ENCODE assay signal across 14 cellular contexts in genomic region chr2:9057939-9058761, GRCh38. TPM values are rescaled to one million over a fixed set of nuclear protein-coding genes. Genes with fewer than 3 reads are reported as not detected.
DNase-seq lines count a peak whose midpoint lies in the region; ATAC-seq, FAIRE-seq and TF ChIP-seq lines count a peak whose summit lies in the region.
"Had no signal": no experiment of that assay in that cellular context is flagged by ENCODE, and none has a peak within 500 bp of the region (broad histone marks: within the 10 kb centered on the region; RNA-seq: fewer than 3 reads in every experiment).

No MANE protein-coding gene starts in this region.

- H3K27ac ChIP-seq in A549 (peak overlapping the region in 1 of 2 experiments; percentile 19; a peak in 1 of 6 replicates), HEK293 (ENCODE audit: extremely low read depth, low read depth, low read length) (no peak overlapping the region), astrocyte (ENCODE audit: low read depth, low read length) (peak overlapping the region; percentile 47)
- H3K27ac ChIP-seq: transverse colon had no signal

- no peaks in the 10 kb centered on the region for H3K9me3 ChIP-seq in A549
- no peaks in the 10 kb centered on the region for H3K9me3 ChIP-seq in HEK293 (ENCODE audit: control insufficient read depth, insufficient read depth, low read depth, low read length)
- H3K9me3 ChIP-seq in astrocyte (ENCODE audit: insufficient read depth, low read depth, low read length): no peaks in the 10 kb centered on the region
- H3K9me3 ChIP-seq: BE2C, transverse colon had no signal

- no peak overlapping the region for H2AFZ ChIP-seq in astrocyte (ENCODE audit: low read depth, low read length)

- peak overlapping the region; percentile 20 for H3K27ac Mint-ChIP-seq in astrocyte (ENCODE audit: unreplicated experiment)

- no peaks in the 10 kb centered on the region for H3K79me2 ChIP-seq in astrocyte (ENCODE audit: insufficient read depth, low read length)

- no peak for TF ChIP-seq RAD21 in A549 (conservative IDR thresholded peaks at IDR 0.05 in 1 of 2, IDR thresholded peaks at IDR 0.05 in 1 of 2)

- no peaks in the 10 kb centered on the region for H3K27me3 ChIP-seq in astrocyte (ENCODE audit: insufficient read depth, low read length)
- H3K27me3 ChIP-seq: BE2C, transverse colon had no signal

- H4K20me1 ChIP-seq in astrocyte (ENCODE audit: insufficient read depth, low read length): no peaks in the 10 kb centered on the region

- TF ChIP-seq CTCF in A549 (IDR thresholded peaks at IDR 0.05) (no peak), HEK293 (tag by site-specific recombination; IDR thresholded peaks at IDR 0.05) (no peak), astrocyte (IDR thresholded peaks at IDR 0.05; ENCODE audit: insufficient read depth, low read depth, low read length) (no peak), fibroblast of villous mesenchyme (IDR thresholded peaks at IDR 0.05; ENCODE audit: insufficient read depth, low read depth, low read length) (no peak)

- TF ChIP-seq POLR2A in A549 (IDR thresholded peaks at IDR 0.05; ENCODE audit: low read length): no peak

- POLR2A ChIA-PET in A549 (lab: Yijun Ruan, JAX) (no interaction called here), HEK293 (lab: Yijun Ruan, JAX) (no interaction called here)

- peaks cover 10% of the 10 kb centered on the region for H3K4me1 Mint-ChIP-seq in astrocyte (ENCODE audit: low read depth, unreplicated experiment)

- H3K4me2 ChIP-seq in A549 (0 out of 3 replicates have a peak overlapping the region, but pooled peaks have one; percentile 4), astrocyte (ENCODE audit: low read length) (peak overlapping the region; percentile 3)

- WGBS in A549 (ENCODE audit: missing lambda C conversion rate): 42% methylated on average over 9 of the region's 9 CpGs

- peaks cover 8% of the 10 kb centered on the region; the same call in 1 of the 3 replicates for H3K4me1 ChIP-seq in A549
- no peaks in the 10 kb centered on the region for H3K4me1 ChIP-seq in HEK293 (ENCODE audit: control insufficient read depth, insufficient read depth, low read length)
- H3K4me1 ChIP-seq in astrocyte (ENCODE audit: insufficient read depth, low read length): peaks cover 7% of the 10 kb centered on the region

- H3K4me3 Mint-ChIP-seq in astrocyte (ENCODE audit: unreplicated experiment): no peak overlapping the region

- TF ChIP-seq EP300 in A549 (IDR thresholded peaks at IDR 0.05): no peak

- no peak for FAIRE-seq in A549 (lab: Jason Lieb, UNC)
- FAIRE-seq in astrocyte (lab: Jason Lieb, UNC): no peak

- peaks cover 3% of the 10 kb centered on the region for H3K9me3 Mint-ChIP-seq in astrocyte (ENCODE audit: unreplicated experiment)

- H3K9ac ChIP-seq in astrocyte (ENCODE audit: low read length): no peak overlapping the region

- H3K36me3 ChIP-seq in HEK293 (ENCODE audit: control insufficient read depth in 2 of 2, insufficient read depth in 1 of 2, low read length in 2 of 2): no peaks in the 10 kb centered on the region
- no peaks in the 10 kb centered on the region for H3K36me3 ChIP-seq in astrocyte (ENCODE audit: insufficient read depth, low read length)
- H3K36me3 ChIP-seq: BE2C, transverse colon had no signal

- H3K4me3 ChIP-seq in A549 (no peak overlapping the region), HEK293 (ENCODE audit: low read depth, low read length) (no peak overlapping the region), astrocyte (ENCODE audit: insufficient read depth, low read depth, low read length) (no peak overlapping the region), fibroblast of villous mesenchyme (ENCODE audit: low read depth, low read length) (no peak overlapping the region)
- H3K4me3 ChIP-seq: transverse colon had no signal

- no peaks in the 10 kb centered on the region for H3K36me3 Mint-ChIP-seq in astrocyte (ENCODE audit: low read depth, unreplicated experiment)

- peak in 1 of 2 experiments; percentile 66 for DNase-seq in A549 (ENCODE audit: low read depth in 1 of 2, low spot score in 1 of 2)
- DNase-seq in astrocyte (ENCODE audit: low read depth): peak; percentile 88
- peak; percentile 88 for DNase-seq in fibroblast of villous mesenchyme (ENCODE audit: low read depth)
- no peak for DNase-seq in C1 segment of cervical spinal cord (lab: John Stamatoyannopoulos, UW)
- DNase-seq in RPMI8226: no peak
- DNase-seq in DMS79 (lab: John Stamatoyannopoulos, UW): no peak
- DNase-seq: activated naive CD4-positive, alpha-beta T cell treated with anti-CD3 and anti-CD28 coated beads, Interleukin-2, amount 50 U/mL, for 16 hours; BE2C; midbrain; NCI-H1694; retina; transverse colon had no signal

- no peaks in the 10 kb centered on the region for H3K27me3 Mint-ChIP-seq in astrocyte (ENCODE audit: low read depth, unreplicated experiment)

- CTCF ChIA-PET in A549 (lab: Yijun Ruan, JAX): interaction anchor here (1.9 kb wide), 1 partner anchor 8 kb away, joined by 4 read pairs; no protein-coding TSS in a partner anchor
- CTCF ChIA-PET in HEK293 (lab: Yijun Ruan, JAX): interaction anchor here (0.6 to 0.9 kb wide), 3 partner anchors 15 to 70 kb away, joined by 3 to 4 read pairs (median 3); no protein-coding TSS in a partner anchor

- no peak for ATAC-seq in A549
- ATAC-seq in HG03135 (IDR thresholded peaks at IDR 0.05; ENCODE audit: unreplicated experiment): no peak

TF ChIP-seq in A549, 52 proteins besides CTCF, POLR2A, EP300 and RAD21:
- TF ChIP-seq GATA3 (IDR thresholded peaks at IDR 0.05; ENCODE audit: borderline replicate concordance) (no peak), FOSL2 (IDR thresholded peaks at IDR 0.05) (no peak), FOSL2 (CRISPR knock-in tag; IDR thresholded peaks at IDR 0.05) (0 out of 2 replicates have a peak, but pooled peaks have one; percentile 8)

TF ChIP-seq in HEK293, 187 proteins besides CTCF, POLR2A, EP300 and RAD21 (continues in another document):
- TF ChIP-seq ZNF292 (tag by site-specific recombination; IDR thresholded peaks at IDR 0.05; ENCODE audit: borderline replicate concordance, low read depth) (no peak), ATF2 (tag by site-specific recombination; IDR thresholded peaks at IDR 0.05; ENCODE audit: low read depth) (no peak), ZNF155 (tag by site-specific recombination; IDR thresholded peaks at IDR 0.05) (no peak), SP7 (tag by site-specific recombination; IDR thresholded peaks at IDR 0.05) (peak; percentile 62), ZNF704 (tag by site-specific recombination; IDR thresholded peaks at IDR 0.05) (no peak), ZFHX2 (tag by site-specific recombination; conservative IDR thresholded peaks at IDR 0.05) (peak; percentile 61), ZNF843 (tag by site-specific recombination; IDR thresholded peaks at IDR 0.05) (0 out of 2 replicates have a peak, but pooled peaks have one; percentile 21), ZNF366 (tag by site-specific recombination; conservative IDR thresholded peaks at IDR 0.05) (peak; percentile 37; the same call in 1 of the 2 replicates), KLF1 (tag by site-specific recombination; IDR thresholded peaks at IDR 0.05) (peak; percentile 91)
- TF ChIP-seq, protein P1, sequence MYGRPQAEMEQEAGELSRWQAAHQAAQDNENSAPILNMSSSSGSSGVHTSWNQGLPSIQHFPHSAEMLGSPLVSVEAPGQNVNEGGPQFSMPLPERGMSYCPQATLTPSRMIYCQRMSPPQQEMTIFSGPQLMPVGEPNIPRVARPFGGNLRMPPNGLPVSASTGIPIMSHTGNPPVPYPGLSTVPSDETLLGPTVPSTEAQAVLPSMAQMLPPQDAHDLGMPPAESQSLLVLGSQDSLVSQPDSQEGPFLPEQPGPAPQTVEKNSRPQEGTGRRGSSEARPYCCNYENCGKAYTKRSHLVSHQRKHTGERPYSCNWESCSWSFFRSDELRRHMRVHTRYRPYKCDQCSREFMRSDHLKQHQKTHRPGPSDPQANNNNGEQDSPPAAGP (tag by site-specific recombination; IDR thresholded peaks at IDR 0.05): peak; percentile 71

RNA-seq across cellular contexts. Expression of gene MBOAT2, which starts 54.7 kb away (rescaled TPM):
- 32.3 and 33.3 TPM in 2 replicates for polyA plus RNA-seq in A549 (2011; rRNA removed)
- polyA plus RNA-seq in A549 (2012; cell fraction: cytosol; rRNA removed): 9.8 and 11.5 TPM in 2 replicates
- 9.3 and 19.7 TPM in 2 replicates for polyA plus RNA-seq in A549 (2012; cell fraction: nucleus; rRNA removed)
- 31.1 to 37.3 TPM (median 33.1 TPM) in 3 replicates for polyA plus RNA-seq in A549 (2017; fragmentation: RNase III; extraction: RNeasy Plus Mini Kit Qiagen cat#74134 plus additional on column Dnase treatment)
- polyA minus RNA-seq in A549 (2011; rRNA and poly(A)+ RNA removed): 22.0 and 30.8 TPM in 2 replicates
- total RNA-seq in astrocyte: 54.6 and 58.0 TPM in 2 replicates
- 33.5 and 72.5 TPM in 2 replicates for total RNA-seq in fibroblast of villous mesenchyme

Comparison
In these comparisons a context has a peak if more than half of its experiments do, and no peak if none do; other contexts are left out.
1. DNase-seq: peak in astrocyte (single experiment) and fibroblast of villous mesenchyme (single experiment); none in C1 segment of cervical spinal cord (0 of 14), RPMI8226 (single experiment) and DMS79 (single experiment).